In the genomic region with DNA sequence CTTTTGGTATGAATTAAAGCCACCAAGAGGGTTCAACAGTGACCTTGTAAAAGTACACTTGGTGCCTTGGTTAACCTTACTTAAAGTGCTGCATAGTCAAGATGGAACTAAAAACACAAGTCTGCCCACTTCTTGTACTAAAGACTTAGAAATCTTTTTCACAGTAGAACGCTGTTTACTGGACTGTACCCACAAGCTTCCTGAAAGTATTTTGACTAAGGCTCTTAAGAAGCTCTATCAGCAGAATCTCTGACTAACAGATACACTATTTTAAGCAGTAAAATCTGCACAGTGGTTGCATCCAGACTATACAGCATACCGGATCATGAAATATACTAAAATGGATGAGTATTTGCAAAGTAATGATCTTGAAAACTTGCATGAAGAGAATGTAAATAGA, we compare ENCODE assay signal across 12 cellular contexts. TPM values are rescaled to one million over a fixed set of nuclear protein-coding genes. Genes with fewer than 3 reads are reported as not detected.
DNase-seq lines count a peak whose midpoint lies in the region; ATAC-seq and TF ChIP-seq lines count a peak whose summit lies in the region.
"Had no signal": no experiment of that assay in that cellular context is flagged by ENCODE, and none has a peak within 500 bp of the region (broad histone marks: within the 10 kb centered on the region; RNA-seq: fewer than 3 reads in every experiment).

No MANE protein-coding gene starts in this region.

- H3K4me2 ChIP-seq in Loucy (ENCODE audit: low read depth, low read length, poor library complexity, severe bottlenecking), result peak overlapping the region; percentile 100

- TF ChIP-seq CTCF in Loucy (conservative IDR thresholded peaks at IDR 0.05; ENCODE audit: low read length) (no peak), foreskin keratinocyte (conservative IDR thresholded peaks at IDR 0.05) (no peak), Peyer's patch (IDR thresholded peaks at IDR 0.05) (no peak), uterus (IDR thresholded peaks at IDR 0.05) (no peak)

- intact Hi-C loops in uterus (cut with DNase I; ENCODE audit: low total_unique reads), result no loop called here

- ATAC-seq in GM21529 (IDR thresholded peaks at IDR 0.05; ENCODE audit: unreplicated experiment) (peak; percentile 83), foreskin keratinocyte (peak; percentile 47), HG03097 (IDR thresholded peaks at IDR 0.05; ENCODE audit: low FRiP score, unreplicated experiment) (no peak)

- no peaks in the 10 kb centered on the region for H3K9me2 ChIP-seq in Loucy (replicated peaks; ENCODE audit: low read depth, low read length)

- H3K9me3 ChIP-seq in Loucy (ENCODE audit: insufficient read depth, low read depth, low read length) (no peaks in the 10 kb centered on the region), Peyer's patch (no peaks in the 10 kb centered on the region), uterus (no peaks in the 10 kb centered on the region)
- H3K9me3 ChIP-seq: heart right ventricle had no signal

- DNase-seq in GF-D8 (lab: John Stamatoyannopoulos, UW) (peak; percentile 35), foreskin keratinocyte (peak in 1 of 2 donors; percentile 16), Peyer's patch (no peak), OCI-M2 (lab: John Stamatoyannopoulos, UW; ENCODE audit: unreplicated experiment) (no peak), uterus (no peak)
- DNase-seq: heart right ventricle; NCI-H2171; occipital lobe; stimulated activated CD8-positive, alpha-beta memory T cell treated with anti-CD3 and anti-CD28 coated beads, Interleukin-4, amount 100 ng/mL, for 48 hours had no signal

- H3K4me3 ChIP-seq in Loucy (ENCODE audit: low read length, poor library complexity, severe bottlenecking), result peak overlapping the region; percentile 98
- no peak overlapping the region for H3K4me3 ChIP-seq in Peyer's patch
- H3K4me3 ChIP-seq in uterus, result no peak overlapping the region
- H3K4me3 ChIP-seq: heart right ventricle had no signal

- H3K79me2 ChIP-seq in Loucy (ENCODE audit: insufficient read depth, low read length), result peaks cover 51% of the 10 kb centered on the region

- peaks cover 3% of the 10 kb centered on the region; the same call in 1 of the 2 replicates for H3F3A ChIP-seq in Loucy (ENCODE audit: low read depth)

- H3K36me3 ChIP-seq in Loucy (ENCODE audit: insufficient read depth, low read length) (peaks cover 5% of the 10 kb centered on the region; the same call in 1 of the 2 replicates), Peyer's patch (no peaks in the 10 kb centered on the region), uterus (no peaks in the 10 kb centered on the region)

- H3K27me3 ChIP-seq in Loucy (ENCODE audit: insufficient read depth, low read length, poor library complexity, severe bottlenecking) (no peaks in the 10 kb centered on the region), foreskin keratinocyte (no peaks in the 10 kb centered on the region), Peyer's patch (no peaks in the 10 kb centered on the region), uterus (no peaks in the 10 kb centered on the region)
- H3K27me3 ChIP-seq: heart right ventricle had no signal

- H3K27ac ChIP-seq in foreskin keratinocyte, result no peak overlapping the region
- no peak overlapping the region for H3K27ac ChIP-seq in Peyer's patch
- no peak overlapping the region for H3K27ac ChIP-seq in uterus

- peaks cover 18% of the 10 kb centered on the region for H4K20me1 ChIP-seq in Loucy (ENCODE audit: insufficient read depth, low read length, poor library complexity, severe bottlenecking)

- H3K4me1 ChIP-seq in Loucy (ENCODE audit: insufficient read depth, low read length, poor library complexity, severe bottlenecking) (peaks cover 55% of the 10 kb centered on the region), foreskin keratinocyte (peaks cover 5% of the 10 kb centered on the region), Peyer's patch (no peaks in the 10 kb centered on the region), uterus (no peaks in the 10 kb centered on the region)

- no peak overlapping the region for H2AFZ ChIP-seq in Loucy (ENCODE audit: low read length)

- TF ChIP-seq POLR2A in Peyer's patch (IDR thresholded peaks at IDR 0.05) (no peak), uterus (IDR thresholded peaks at IDR 0.05) (no peak)

- H3K9ac ChIP-seq in Loucy (ENCODE audit: low read depth, low read length, poor library complexity, severe bottlenecking), result no peak overlapping the region

RNA-seq across cellular contexts. Expression of a gene that starts 7.2 kb away (rescaled TPM):
- total RNA-seq in foreskin keratinocyte (16.9 and 17.5 TPM in 2 replicates), Peyer's patch (10 to 100 TPM; 11.2 to 24.8 (median 12.4) TPM), uterus (10 to 100 TPM in 3 of 4 donors, 1 to 10 TPM in 1; 9.7 to 32.6 (median 21.2) TPM)
- polyA plus RNA-seq in foreskin keratinocyte, result 12.0 and 13.8 TPM in 2 replicates
